In genomic region chr11:61833478-61833877, GRCh38 we compare ENCODE assay signal across 11 cellular contexts. TPM values are rescaled to one million over a fixed set of nuclear protein-coding genes. Genes with fewer than 3 reads are reported as not detected.
DNase-seq lines count a peak whose midpoint lies in the region; ATAC-seq and TF ChIP-seq lines count a peak whose summit lies in the region.
"Had no signal": no experiment of that assay in that cellular context is flagged by ENCODE, and none has a peak within 500 bp of the region (broad histone marks: within the 10 kb centered on the region; RNA-seq: fewer than 3 reads in every experiment).

No MANE protein-coding gene starts in this region.

- no peak for TF ChIP-seq CTCF in tibial artery (IDR thresholded peaks at IDR 0.05)
- no peak for TF ChIP-seq CTCF in stomach (IDR thresholded peaks at IDR 0.05)

- H3K36me3 Mint-ChIP-seq in stimulated activated naive CD8-positive, alpha-beta T cell treated with anti-CD3 and anti-CD28 coated beads, Interleukin-15, Interleukin-2, amounts not matched to agents 100 ng/mL and 50 ng/mL, for 24 hours (ENCODE audit: low read depth): no peaks in the 10 kb centered on the region
- H3K36me3 Mint-ChIP-seq in activated CD4-positive, alpha-beta memory T cell treated with anti-CD3 and anti-CD28 coated beads for 36 hours: peaks cover 2% of the 10 kb centered on the region

- CTCF ChIA-PET in activated CD4-positive, alpha-beta memory T cell treated with anti-CD3 and anti-CD28 coated beads for 36 hours (lab: Charles Lee): interaction anchor here (1.5 to 1.7 kb wide), 2 partner anchors 18 to 37 kb away, joined by 3 to 4 read pairs; no protein-coding TSS in a partner anchor

- POLR2A ChIA-PET in activated CD4-positive, alpha-beta memory T cell treated with anti-CD3 and anti-CD28 coated beads for 36 hours (lab: Charles Lee): no interaction called here

- ATAC-seq in stimulated activated naive CD8-positive, alpha-beta T cell treated with anti-CD3 and anti-CD28 coated beads, Interleukin-15, Interleukin-2, amounts not matched to agents 100 U/mL and 50 U/mL, for 24 hours: no peak

- intact Hi-C loops in activated CD4-positive, alpha-beta memory T cell treated with anti-CD3 and anti-CD28 coated beads for 36 hours (cut with micrococcal nuclease): no loop called here
- intact Hi-C loops in tibial artery (cut with DNase I; ENCODE audit: low total_unique reads) (loop anchor here (5.0 kb wide), 1 partner anchor 54 kb away; no protein-coding TSS in a partner anchor), stomach (cut with DNase I; ENCODE audit: low total_unique reads) (no loop called here)

- H3K27ac ChIP-seq in mesodermal cell (ENCODE audit: low read depth, low read length, severe bottlenecking) (peak overlapping the region; percentile 90), tibial artery (peak overlapping the region; percentile 77 to 92), stomach (peak overlapping the region in 2 of 5 donors; percentile 67 to 76)

- no peak for TF ChIP-seq EP300 in stomach (IDR thresholded peaks at IDR 0.05)

- no peaks in the 10 kb centered on the region for H3K9me3 Mint-ChIP-seq in stimulated activated naive CD8-positive, alpha-beta T cell treated with anti-CD3 and anti-CD28 coated beads, Interleukin-15, Interleukin-2, amounts not matched to agents 100 ng/mL and 50 ng/mL, for 24 hours
- H3K9me3 Mint-ChIP-seq in activated CD4-positive, alpha-beta memory T cell treated with anti-CD3 and anti-CD28 coated beads for 36 hours: no peaks in the 10 kb centered on the region

- peak overlapping the region; percentile 37 for H3K4me3 Mint-ChIP-seq in stimulated activated naive CD8-positive, alpha-beta T cell treated with anti-CD3 and anti-CD28 coated beads, Interleukin-15, Interleukin-2, amounts not matched to agents 100 ng/mL and 50 ng/mL, for 24 hours
- H3K4me3 Mint-ChIP-seq in activated CD4-positive, alpha-beta memory T cell treated with anti-CD3 and anti-CD28 coated beads for 36 hours: no peak overlapping the region

- H3K36me3 ChIP-seq in mesodermal cell (ENCODE audit: control insufficient read depth, insufficient read depth, low read length) (peaks cover 77% of the 10 kb centered on the region), tibial artery (no peaks in the 10 kb centered on the region), stomach (peaks cover 0 to 10% (median 0%) of the 10 kb centered on the region in 4 donors)
- H3K36me3 ChIP-seq: BE2C had no signal

- H3K27me3 Mint-ChIP-seq in stimulated activated naive CD8-positive, alpha-beta T cell treated with anti-CD3 and anti-CD28 coated beads, Interleukin-15, Interleukin-2, amounts not matched to agents 100 ng/mL and 50 ng/mL, for 24 hours: peaks cover 26% of the 10 kb centered on the region
- H3K27me3 Mint-ChIP-seq in activated CD4-positive, alpha-beta memory T cell treated with anti-CD3 and anti-CD28 coated beads for 36 hours: peaks cover 8% of the 10 kb centered on the region

- H3K27ac Mint-ChIP-seq in stimulated activated naive CD8-positive, alpha-beta T cell treated with anti-CD3 and anti-CD28 coated beads, Interleukin-15, Interleukin-2, amounts not matched to agents 100 ng/mL and 50 ng/mL, for 24 hours: peak overlapping the region; percentile 74
- H3K27ac Mint-ChIP-seq in activated CD4-positive, alpha-beta memory T cell treated with anti-CD3 and anti-CD28 coated beads for 36 hours: peak overlapping the region; percentile 89

- H3K4me1 Mint-ChIP-seq in stimulated activated naive CD8-positive, alpha-beta T cell treated with anti-CD3 and anti-CD28 coated beads, Interleukin-15, Interleukin-2, amounts not matched to agents 100 ng/mL and 50 ng/mL, for 24 hours (ENCODE audit: low read depth): peaks cover 41% of the 10 kb centered on the region
- peaks cover 24% of the 10 kb centered on the region for H3K4me1 Mint-ChIP-seq in activated CD4-positive, alpha-beta memory T cell treated with anti-CD3 and anti-CD28 coated beads for 36 hours (ENCODE audit: low read depth)

- H3K4me3 ChIP-seq in mesodermal cell (ENCODE audit: extremely low read depth, insufficient read depth, low read length, poor library complexity, severe bottlenecking) (no peak overlapping the region), tibial artery (no peak overlapping the region), stomach (no peak overlapping the region)
- H3K4me3 ChIP-seq: psoas muscle had no signal

- DNase-seq in stimulated activated naive CD8-positive, alpha-beta T cell treated with anti-CD3 and anti-CD28 coated beads, Interleukin-15, Interleukin-2, amounts not matched to agents 100 U/mL and 50 U/mL, for 24 hours: no peak
- no peak for DNase-seq in activated CD4-positive, alpha-beta memory T cell treated with anti-CD3 and anti-CD28 coated beads for 36 hours
- no peak for DNase-seq in tibial artery
- DNase-seq in stomach: no peak
- DNase-seq in ecto neural progenitor cell (ENCODE audit: low spot score): no peak
- DNase-seq in stimulated activated CD4-positive, alpha-beta T cell treated with anti-CD3 and anti-CD28 coated beads, Interleukin-4, amount 100 ng/mL, for 24 hours: no peak
- DNase-seq: BE2C, NCI-H1417 treated with DMSO at 0.1 percent for 48 hours, psoas muscle had no signal

- H3K27me3 ChIP-seq in tibial artery (no peaks in the 10 kb centered on the region), stomach (peaks cover 0 to 10% (median 4%) of the 10 kb centered on the region in 3 donors)
- H3K27me3 ChIP-seq: BE2C had no signal

- H3K4me1 ChIP-seq in mesodermal cell (ENCODE audit: control insufficient read depth, insufficient read depth, low read length, poor library complexity, severe bottlenecking): peaks cover 49% of the 10 kb centered on the region
- H3K4me1 ChIP-seq in tibial artery: peaks cover 0 to 79% (median 71%) of the 10 kb centered on the region in 4 donors
- peaks cover 11 to 76% (median 18%) of the 10 kb centered on the region in 4 donors for H3K4me1 ChIP-seq in stomach

- H3K9me3 ChIP-seq in mesodermal cell (ENCODE audit: control insufficient read depth, low read length) (no peaks in the 10 kb centered on the region), tibial artery (no peaks in the 10 kb centered on the region), stomach (no peaks in the 10 kb centered on the region)
- H3K9me3 ChIP-seq: BE2C, psoas muscle had no signal

- 73 to 85% methylated on average over 10 to 11 of the region's 11 CpGs for WGBS in mesodermal cell (ENCODE audit: insufficient coverage in 2 of 2), 2 experiments
- WGBS in stomach, 5 donors: 55 to 75% (median 64%) methylated on average over 11 of the region's 11 CpGs

- TF ChIP-seq POLR2A in stomach (IDR thresholded peaks at IDR 0.05): no peak

RNA-seq across cellular contexts. Expression of gene FADS2, which starts 5.4 kb away (rescaled TPM):
- total RNA-seq in activated CD4-positive, alpha-beta memory T cell treated with anti-CD3 and anti-CD28 coated beads for 36 hours: 10 to 100 TPM; 58.2 to 60.8 TPM
- 708 TPM for polyA plus RNA-seq in mesodermal cell (2013, experiment 1 of 2)
- 593 TPM for polyA plus RNA-seq in mesodermal cell (2013, experiment 2 of 2)
- total RNA-seq in stomach: 10 to 100 TPM in 3 of 5 donors, 1 to 10 TPM in 1, not detected in 1; 9.6 to 15.2 (median 14.0) TPM
- 10 to 100 TPM in 1 of 3 donors, 1 to 10 TPM in 2; 3.5 to 17.1 (median 6.4) TPM for polyA plus RNA-seq in stomach

RNA-seq across cellular contexts. Expression of gene FADS1, which starts 16.7 kb away (rescaled TPM):
- total RNA-seq in activated CD4-positive, alpha-beta memory T cell treated with anti-CD3 and anti-CD28 coated beads for 36 hours: 10 to 100 TPM; 24.9 to 26.5 TPM
- 174 TPM for polyA plus RNA-seq in mesodermal cell (2013, experiment 1 of 2)
- 172 TPM for polyA plus RNA-seq in mesodermal cell (2013, experiment 2 of 2)
- 10 to 100 TPM in 4 of 5 donors, not detected in 1; 11.7 to 56.5 (median 17.3) TPM for total RNA-seq in stomach
- polyA plus RNA-seq in stomach: 1 to 10 TPM; 1.8 to 6.4 (median 4.1) TPM

RNA-seq across cellular contexts. Expression of gene FEN1, which starts 40.8 kb away (rescaled TPM):
- 100 to 1,000 TPM; 108 to 111 TPM for total RNA-seq in activated CD4-positive, alpha-beta memory T cell treated with anti-CD3 and anti-CD28 coated beads for 36 hours
- 34.0 TPM for polyA plus RNA-seq in mesodermal cell (2013, experiment 1 of 2)
- polyA plus RNA-seq in mesodermal cell (2013, experiment 2 of 2): 29.7 TPM
- total RNA-seq in stomach: 10 to 100 TPM in 2 of 5 donors, 1 to 10 TPM in 2, not detected in 1; 4.2 to 24.6 (median 10.4) TPM
- 10 to 100 TPM in 1 of 3 donors, 1 to 10 TPM in 2; 5.0 to 14.3 (median 10.0) TPM for polyA plus RNA-seq in stomach

RNA-seq across cellular contexts. Expression of gene TMEM258, which starts 41.1 kb away (rescaled TPM):
- total RNA-seq in activated CD4-positive, alpha-beta memory T cell treated with anti-CD3 and anti-CD28 coated beads for 36 hours: 100 to 1,000 TPM; 191 to 192 TPM
- 270 TPM for polyA plus RNA-seq in mesodermal cell (2013, experiment 1 of 2)
- 257 TPM for polyA plus RNA-seq in mesodermal cell (2013, experiment 2 of 2)
- 10 to 100 TPM in 4 of 5 donors, not detected in 1; 24.1 to 50.3 (median 42.8) TPM for total RNA-seq in stomach
- polyA plus RNA-seq in stomach: 100 to 1,000 TPM; 184 to 274 (median 210) TPM

RNA-seq across cellular contexts. Expression of gene FADS3, which starts 57.9 kb away (rescaled TPM):
- total RNA-seq in activated CD4-positive, alpha-beta memory T cell treated with anti-CD3 and anti-CD28 coated beads for 36 hours: 10 to 100 TPM; 11.9 to 12.1 TPM
- 18.2 TPM for polyA plus RNA-seq in mesodermal cell (2013, experiment 1 of 2)
- 12.8 TPM for polyA plus RNA-seq in mesodermal cell (2013, experiment 2 of 2)
- total RNA-seq in stomach: 100 to 1,000 TPM in 1 of 5 donors, 10 to 100 TPM in 3, 1 to 10 TPM in 1; 2.6 to 140 (median 22.8) TPM
- 10 to 100 TPM in 1 of 3 donors, 1 to 10 TPM in 2; 7.5 to 23.3 (median 7.9) TPM for polyA plus RNA-seq in stomach

Comparison
In these comparisons a context has a peak if more than half of its experiments do, and no peak if none do; other contexts are left out.
1. RNA of gene FEN1, which starts 40.8 kb away (total RNA-seq): 108 to 111 TPM in activated CD4-positive, alpha-beta memory T cell treated with anti-CD3 and anti-CD28 coated beads for 36 hours; 4.2 to 24.6 TPM in stomach; every median in the first group is over 4 times any median in the second.